14 cellular contexts compared by ENCODE assay signal in the genomic region with DNA sequence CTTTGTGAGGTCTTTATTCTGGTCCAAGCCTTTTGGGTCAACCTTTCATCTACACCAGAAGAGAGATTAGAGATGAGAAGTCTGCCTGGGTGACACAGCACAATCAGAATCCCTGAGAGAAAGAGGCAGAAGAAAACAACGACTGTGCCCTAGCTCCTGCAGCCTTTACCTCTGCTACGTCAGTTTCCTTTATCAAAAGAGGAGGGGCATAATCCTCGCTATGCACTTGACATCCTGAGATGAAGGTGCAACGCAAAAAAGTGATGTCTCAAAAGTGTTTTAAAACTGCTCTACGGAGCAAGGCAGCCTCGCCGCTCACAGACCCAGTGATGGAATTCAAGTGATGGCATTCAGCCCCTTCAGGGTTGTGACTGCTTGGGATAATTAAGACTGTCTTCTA. TPM values are rescaled to one million over a fixed set of nuclear protein-coding genes. Genes with fewer than 3 reads are reported as not detected.
DNase-seq lines count a peak whose midpoint lies in the region; ATAC-seq, FAIRE-seq and TF ChIP-seq lines count a peak whose summit lies in the region.
"Had no signal": no experiment of that assay in that cellular context is flagged by ENCODE, and none has a peak within 500 bp of the region (broad histone marks: within the 10 kb centered on the region; RNA-seq: fewer than 3 reads in every experiment).

No MANE protein-coding gene starts in this region.

- no peaks in the 10 kb centered on the region for H3K27me3 ChIP-seq in CD4-positive, CD25-positive, alpha-beta regulatory T cell (ENCODE audit: control insufficient read depth, insufficient read depth, low read length)
- H3K27me3 ChIP-seq in BE2C, result no peaks in the 10 kb centered on the region

- POLR2A ChIA-PET in naive thymus-derived CD8-positive, alpha-beta T cell (lab: Charles Lee), result interaction anchor here (1.1 kb wide), 1 partner anchor 21 kb away, joined by 3 read pairs; no protein-coding TSS in a partner anchor

- peak overlapping the region; percentile 94 to 98 (median 94) for H3K27ac Mint-ChIP-seq in CD4-positive, CD25-positive, alpha-beta regulatory T cell
- H3K27ac Mint-ChIP-seq in naive thymus-derived CD8-positive, alpha-beta T cell, result peak overlapping the region in 6 of 10 donors; percentile 25 to 90 (median 66)

- peaks cover 13 to 55% (median 40%) of the 10 kb centered on the region in 4 donors for H3K4me1 Mint-ChIP-seq in CD4-positive, CD25-positive, alpha-beta regulatory T cell
- peaks cover 2 to 53% (median 11%) of the 10 kb centered on the region in 4 donors for H3K4me1 Mint-ChIP-seq in naive thymus-derived CD8-positive, alpha-beta T cell

- peak overlapping the region; percentile 35 to 87 (median 80) for H3K4me3 Mint-ChIP-seq in CD4-positive, CD25-positive, alpha-beta regulatory T cell
- H3K4me3 Mint-ChIP-seq in naive thymus-derived CD8-positive, alpha-beta T cell, result peak overlapping the region in 1 of 10 donors; percentile 20

- H3K27ac ChIP-seq in CD4-positive, CD25-positive, alpha-beta regulatory T cell (ENCODE audit: insufficient read depth, low read length, poor library complexity, severe bottlenecking), result peak overlapping the region; percentile 87
- H3K27ac ChIP-seq in angular gyrus (ENCODE audit: low read depth, low read length), result peak overlapping the region; percentile 57

- no peak for TF ChIP-seq POLR2A in GM12891 (IDR thresholded peaks at IDR 0.05; ENCODE audit: low read depth, low read length)

- peak; percentile 21 to 81 (median 60) for DNase-seq in CD4-positive, CD25-positive, alpha-beta regulatory T cell
- DNase-seq in GM12891 (ENCODE audit: insufficient read length, low spot score), result no peak
- no peak for DNase-seq in naive thymus-derived CD8-positive, alpha-beta T cell
- DNase-seq in NCI-H2029 treated with DMSO at 0.1 percent for 48 hours (lab: John Stamatoyannopoulos, UW), result no peak
- no peak for DNase-seq in BE2C
- DNase-seq: activated gamma-delta T cell treated with Interleukin-2 at 50 U/mL for 16 hours; heart left ventricle; mesenchymal stem cell; NCI-H82; stimulated activated CD4-positive, alpha-beta T cell treated with anti-CD3 and anti-CD28 coated beads, Interleukin-2, amount 100 ng/mL, for 48 hours had no signal

- H3K4me1 ChIP-seq in CD4-positive, CD25-positive, alpha-beta regulatory T cell (ENCODE audit: control insufficient read depth, insufficient read depth, low read length, poor library complexity, severe bottlenecking), result peaks cover 54% of the 10 kb centered on the region
- peaks cover 15% of the 10 kb centered on the region for H3K4me1 ChIP-seq in BE2C

- H3K9me3 Mint-ChIP-seq in CD4-positive, CD25-positive, alpha-beta regulatory T cell, result no peaks in the 10 kb centered on the region
- H3K9me3 Mint-ChIP-seq in naive thymus-derived CD8-positive, alpha-beta T cell, result no peaks in the 10 kb centered on the region

- H3K9me3 ChIP-seq in CD4-positive, CD25-positive, alpha-beta regulatory T cell (ENCODE audit: control insufficient read depth in 2 of 2, low read length in 2 of 2), result no peaks in the 10 kb centered on the region
- no peaks in the 10 kb centered on the region for H3K9me3 ChIP-seq in BE2C
- H3K9me3 ChIP-seq: heart left ventricle had no signal

- FAIRE-seq in GM12891 (lab: Jason Lieb, UNC), result peak; percentile 75
- FAIRE-seq: GM18507 had no signal

- ATAC-seq in CD4-positive, CD25-positive, alpha-beta regulatory T cell (ENCODE audit: low read depth in 2 of 2), result peak; percentile 48 to 54
- ATAC-seq in naive thymus-derived CD8-positive, alpha-beta T cell, result no peak
- ATAC-seq in GM21381 (IDR thresholded peaks at IDR 0.05; ENCODE audit: unreplicated experiment), result no peak

- peaks cover 10% of the 10 kb centered on the region for H3K27me3 Mint-ChIP-seq in CD4-positive, CD25-positive, alpha-beta regulatory T cell
- peaks cover 1 to 19% (median 4%) of the 10 kb centered on the region in 5 donors for H3K27me3 Mint-ChIP-seq in naive thymus-derived CD8-positive, alpha-beta T cell

- peaks cover 9% of the 10 kb centered on the region for H3K36me3 ChIP-seq in CD4-positive, CD25-positive, alpha-beta regulatory T cell (ENCODE audit: control insufficient read depth, insufficient read depth, low read length)
- H3K36me3 ChIP-seq in BE2C, result peaks cover 7% of the 10 kb centered on the region

- peaks cover 12% of the 10 kb centered on the region for H3K36me3 Mint-ChIP-seq in CD4-positive, CD25-positive, alpha-beta regulatory T cell
- H3K36me3 Mint-ChIP-seq in naive thymus-derived CD8-positive, alpha-beta T cell, result peaks cover 0 to 48% (median 15%) of the 10 kb centered on the region in 3 donors

- peak overlapping the region; percentile 73 for H3K4me3 ChIP-seq in CD4-positive, CD25-positive, alpha-beta regulatory T cell (ENCODE audit: low read depth, low read length)
- no peak overlapping the region for H3K4me3 ChIP-seq in BE2C (ENCODE audit: low read depth, low read length)

- no peak for TF ChIP-seq CTCF in BE2C (IDR thresholded peaks at IDR 0.05; ENCODE audit: low read depth, low read length)

TF ChIP-seq in GM12891, 5 proteins besides CTCF, POLR2A, EP300 and RAD21:
- no peak for TF ChIP-seq PAX5 (IDR thresholded peaks at IDR 0.05; ENCODE audit: insufficient read depth, low read length, severe bottlenecking)
- TF ChIP-seq POLR2AphosphoS5 (IDR thresholded peaks at IDR 0.05; ENCODE audit: low read depth, low read length), result no peak
- no peak for TF ChIP-seq SPI1 (IDR thresholded peaks at IDR 0.05; ENCODE audit: low read depth, low read length)
- no peak for TF ChIP-seq TAF1 (IDR thresholded peaks at IDR 0.05; ENCODE audit: low read depth, low read length)
- TF ChIP-seq POU2F2 (IDR thresholded peaks at IDR 0.05; ENCODE audit: low read depth, low read length), result no peak

RNA-seq across cellular contexts. Expression of a gene that starts 21.7 kb away (rescaled TPM):
- total RNA-seq in CD4-positive, CD25-positive, alpha-beta regulatory T cell, result not detected
- polyA plus RNA-seq in CD4-positive, CD25-positive, alpha-beta regulatory T cell, result not detected
- not detected for polyA plus RNA-seq in GM12891 (2012; ENCODE audit: low read depth, missing spikeins)
- total RNA-seq in naive thymus-derived CD8-positive, alpha-beta T cell, result not detected
- not detected for polyA plus RNA-seq in naive thymus-derived CD8-positive, alpha-beta T cell
- polyA plus RNA-seq in BE2C (2012; ENCODE audit: insufficient read depth, insufficient read length, low read depth), result 4.3 TPM
- total RNA-seq: activated CD8-positive, alpha-beta memory T cell treated with anti-CD3 and anti-CD28 coated beads for 36 hours had no signal
- polyA plus RNA-seq: heart left ventricle had no signal

RNA-seq across cellular contexts. Expression of a gene that starts 21.8 kb away (rescaled TPM):
- total RNA-seq in CD4-positive, CD25-positive, alpha-beta regulatory T cell, result 12.3 TPM
- polyA plus RNA-seq in CD4-positive, CD25-positive, alpha-beta regulatory T cell, result 10 to 100 TPM; 11.4 to 14.2 (median 12.5) TPM
- 6.4 TPM for polyA plus RNA-seq in GM12891 (2012; ENCODE audit: low read depth, missing spikeins)
- total RNA-seq in naive thymus-derived CD8-positive, alpha-beta T cell, result 10 to 100 TPM; 11.3 to 12.8 TPM
- polyA plus RNA-seq in naive thymus-derived CD8-positive, alpha-beta T cell, result 1 to 10 TPM; 4.4 to 7.7 (median 4.7) TPM
- 28.9 TPM for polyA plus RNA-seq in BE2C (2012; ENCODE audit: insufficient read depth, insufficient read length, low read depth)

Comparison
In these comparisons a context has a peak if more than half of its experiments do, and no peak if none do; other contexts are left out.
1. ATAC-seq: peak in CD4-positive, CD25-positive, alpha-beta regulatory T cell (2 of 2); none in naive thymus-derived CD8-positive, alpha-beta T cell (0 of 2) and GM21381 (single experiment).
2. DNase-seq: peak in CD4-positive, CD25-positive, alpha-beta regulatory T cell (3 of 3); none in GM12891 (single experiment), naive thymus-derived CD8-positive, alpha-beta T cell (0 of 10), NCI-H2029 treated with DMSO at 0.1 percent for 48 hours (single experiment) and BE2C (single experiment).